ENCODE assay signal across 1 cellular context in the genomic region with DNA sequence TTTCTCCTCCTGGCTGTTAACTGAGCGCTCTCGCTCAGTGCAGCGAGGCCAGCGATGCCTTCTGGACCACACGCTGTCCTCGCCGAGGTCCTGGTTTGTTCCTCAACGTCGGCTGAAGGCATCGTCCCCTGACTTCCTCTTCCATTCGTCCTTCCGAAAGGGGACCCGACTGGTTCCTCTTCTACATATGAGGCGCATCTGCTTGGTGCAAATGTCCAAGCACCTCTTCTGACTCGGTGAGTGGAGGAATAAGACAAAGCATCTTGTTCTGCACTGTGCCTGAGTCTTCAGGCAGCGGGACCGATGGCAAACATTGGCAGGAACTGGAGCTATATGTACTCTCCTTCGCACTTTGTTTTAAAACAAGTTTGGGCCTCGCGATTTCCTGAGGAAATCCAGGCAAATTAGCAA.
TF ChIP-seq lines count a peak whose summit lies in the region.

No MANE protein-coding gene starts in this region.

TF ChIP-seq in H1, 55 proteins besides CTCF, POLR2A, EP300 and RAD21 (continued from another document):
- no peak for TF ChIP-seq RNF2 (IDR thresholded peaks at IDR 0.05; ENCODE audit: borderline replicate concordance, low read depth, low read length, missing control alignments, poor library complexity, severe bottlenecking)
- peak; percentile 15 for TF ChIP-seq ASH2L (IDR thresholded peaks at IDR 0.05; ENCODE audit: low read length)
- TF ChIP-seq NRF1 (IDR thresholded peaks at IDR 0.05; ENCODE audit: low read depth, low read length) = no peak
- no peak for TF ChIP-seq POLR2AphosphoS5 (IDR thresholded peaks at IDR 0.05; ENCODE audit: low read depth, low read length)
- TF ChIP-seq KDM4A (IDR thresholded peaks at IDR 0.05; ENCODE audit: low read depth, low read length, severe bottlenecking) = peak; percentile 58
- no peak for TF ChIP-seq SAP30 (IDR thresholded peaks at IDR 0.05; ENCODE audit: insufficient read depth, insufficient replicate concordance, low read length)
- peak; percentile 68 for TF ChIP-seq EZH2 (IDR thresholded peaks at IDR 0.05; ENCODE audit: low read depth, low read length, severe bottlenecking)
- TF ChIP-seq MAX (IDR thresholded peaks at IDR 0.05) = peak; percentile 6; the same call in 1 of the 2 replicates
- TF ChIP-seq SP4 (IDR thresholded peaks at IDR 0.05; ENCODE audit: low read length) = no peak
- TF ChIP-seq TEAD4 (IDR thresholded peaks at IDR 0.05; ENCODE audit: low read depth, low read length) = no peak
- no peak for TF ChIP-seq RBBP5 (IDR thresholded peaks at IDR 0.05; ENCODE audit: borderline replicate concordance, low read depth, low read length)
- peak; percentile 59; the same call in 1 of the 2 replicates for TF ChIP-seq SUZ12 (IDR thresholded peaks at IDR 0.05; ENCODE audit: low read length)
- TF ChIP-seq GABPA (IDR thresholded peaks at IDR 0.05; ENCODE audit: borderline replicate concordance, insufficient read depth, low read length) = no peak
- TF ChIP-seq, protein P1, sequence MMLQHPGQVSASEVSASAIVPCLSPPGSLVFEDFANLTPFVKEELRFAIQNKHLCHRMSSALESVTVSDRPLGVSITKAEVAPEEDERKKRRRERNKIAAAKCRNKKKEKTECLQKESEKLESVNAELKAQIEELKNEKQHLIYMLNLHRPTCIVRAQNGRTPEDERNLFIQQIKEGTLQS (IDR thresholded peaks at IDR 0.05; ENCODE audit: insufficient read depth, low read depth, low read length) = no peak
- TF ChIP-seq SRF (IDR thresholded peaks at IDR 0.05; ENCODE audit: low read depth, low read length) = no peak
- 0 out of 2 replicates have a peak, but pooled peaks have one; percentile 12 for TF ChIP-seq PHF8 (conservative IDR thresholded peaks at IDR 0.05; ENCODE audit: low read depth, low read length)
- no peak for TF ChIP-seq TBP (IDR thresholded peaks at IDR 0.05; ENCODE audit: low read depth, low read length)
- no peak for TF ChIP-seq SP2 (IDR thresholded peaks at IDR 0.05; ENCODE audit: low read length)
- TF ChIP-seq CHD7 (IDR thresholded peaks at IDR 0.05; ENCODE audit: insufficient replicate concordance, low read length) = no peak
- TF ChIP-seq BACH1 (IDR thresholded peaks at IDR 0.05; ENCODE audit: low read length) = no peak
- TF ChIP-seq BCL11A (IDR thresholded peaks at IDR 0.05; ENCODE audit: low read depth in 2 of 2, low read length in 2 of 2) = no peak
- no peak for TF ChIP-seq CBX5 (IDR thresholded peaks at IDR 0.05; ENCODE audit: low read depth, low read length)
- no peak for TF ChIP-seq HDAC2 (IDR thresholded peaks at IDR 0.05; ENCODE audit: borderline replicate concordance in 1 of 2, low read depth in 2 of 2, low read length in 2 of 2)
- TF ChIP-seq USF2 (IDR thresholded peaks at IDR 0.05; ENCODE audit: low read length) = no peak
TF ChIP-seq in H1: peak in this region for 6.
